ENCODE assay signal across 1 cellular context in genomic region chr13:40651866-40652587, GRCh38.
TF ChIP-seq lines count a peak whose summit lies in the region.

No MANE protein-coding gene starts in this region.

TF ChIP-seq in H1, 55 proteins besides CTCF, POLR2A, EP300 and RAD21 (continued from another document):
- no peak for TF ChIP-seq CBX8 (IDR thresholded peaks at IDR 0.05; ENCODE audit: borderline replicate concordance, low read depth, low read length)
- no peak for TF ChIP-seq POLR2AphosphoS5 (IDR thresholded peaks at IDR 0.05; ENCODE audit: low read depth, low read length)
- TF ChIP-seq ASH2L (IDR thresholded peaks at IDR 0.05; ENCODE audit: low read length), result peak; percentile 78
- TF ChIP-seq SRF (IDR thresholded peaks at IDR 0.05; ENCODE audit: low read depth, low read length), result no peak
- peak; percentile 94 for TF ChIP-seq NANOG (IDR thresholded peaks at IDR 0.05; ENCODE audit: insufficient read depth, low read depth, low read length, poor library complexity, severe bottlenecking)
- TF ChIP-seq EZH2 (IDR thresholded peaks at IDR 0.05; ENCODE audit: low read depth, low read length, severe bottlenecking), result no peak
- TF ChIP-seq YY1 (IDR thresholded peaks at IDR 0.05; ENCODE audit: low read depth, low read length), result peak; percentile 4; the same call in 1 of the 2 replicates
- TF ChIP-seq FOSL1 (IDR thresholded peaks at IDR 0.05; ENCODE audit: insufficient read depth, low read depth, low read length), result no peak
- TF ChIP-seq BRCA1 (IDR thresholded peaks at IDR 0.05; ENCODE audit: low read depth, low read length), result no peak
- TF ChIP-seq, protein P1, sequence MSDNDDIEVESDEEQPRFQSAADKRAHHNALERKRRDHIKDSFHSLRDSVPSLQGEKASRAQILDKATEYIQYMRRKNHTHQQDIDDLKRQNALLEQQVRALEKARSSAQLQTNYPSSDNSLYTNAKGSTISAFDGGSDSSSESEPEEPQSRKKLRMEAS (IDR thresholded peaks at IDR 0.05), result no peak
- TF ChIP-seq RFX5 (IDR thresholded peaks at IDR 0.05; ENCODE audit: borderline replicate concordance, low read depth, low read length), result no peak
- TF ChIP-seq TEAD4 (IDR thresholded peaks at IDR 0.05; ENCODE audit: low read depth, low read length), result peak; percentile 75
- TF ChIP-seq ATF2 (IDR thresholded peaks at IDR 0.05; ENCODE audit: low read length), result peak; percentile 91
- no peak for TF ChIP-seq CHD1 (IDR thresholded peaks at IDR 0.05; ENCODE audit: low read depth, low read length)
- TF ChIP-seq HDAC2 (IDR thresholded peaks at IDR 0.05; ENCODE audit: borderline replicate concordance in 1 of 2, low read depth in 2 of 2, low read length in 2 of 2), result no peak
- TF ChIP-seq HDAC6 (IDR thresholded peaks at IDR 0.05; ENCODE audit: low read depth, low read length), result no peak
- TF ChIP-seq JUND (IDR thresholded peaks at IDR 0.05; ENCODE audit: low read length), result no peak
- TF ChIP-seq ATF3 (IDR thresholded peaks at IDR 0.05; ENCODE audit: insufficient read depth, low read depth, low read length), result no peak
- no peak for TF ChIP-seq TBP (IDR thresholded peaks at IDR 0.05; ENCODE audit: low read depth, low read length)
- TF ChIP-seq, protein P2, sequence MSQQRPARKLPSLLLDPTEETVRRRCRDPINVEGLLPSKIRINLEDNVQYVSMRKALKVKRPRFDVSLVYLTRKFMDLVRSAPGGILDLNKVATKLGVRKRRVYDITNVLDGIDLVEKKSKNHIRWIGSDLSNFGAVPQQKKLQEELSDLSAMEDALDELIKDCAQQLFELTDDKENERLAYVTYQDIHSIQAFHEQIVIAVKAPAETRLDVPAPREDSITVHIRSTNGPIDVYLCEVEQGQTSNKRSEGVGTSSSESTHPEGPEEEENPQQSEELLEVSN (IDR thresholded peaks at IDR 0.05), result no peak
- TF ChIP-seq SIN3A (conservative IDR thresholded peaks at IDR 0.05 in 1 of 2, IDR thresholded peaks at IDR 0.05 in 1 of 2; ENCODE audit: low read depth in 1 of 2, low read length in 2 of 2), result no peak
- TF ChIP-seq KDM4A (IDR thresholded peaks at IDR 0.05; ENCODE audit: low read depth, low read length, severe bottlenecking), result no peak
- TF ChIP-seq RBBP5 (IDR thresholded peaks at IDR 0.05; ENCODE audit: borderline replicate concordance, low read depth, low read length), result no peak
- TF ChIP-seq, protein P3, sequence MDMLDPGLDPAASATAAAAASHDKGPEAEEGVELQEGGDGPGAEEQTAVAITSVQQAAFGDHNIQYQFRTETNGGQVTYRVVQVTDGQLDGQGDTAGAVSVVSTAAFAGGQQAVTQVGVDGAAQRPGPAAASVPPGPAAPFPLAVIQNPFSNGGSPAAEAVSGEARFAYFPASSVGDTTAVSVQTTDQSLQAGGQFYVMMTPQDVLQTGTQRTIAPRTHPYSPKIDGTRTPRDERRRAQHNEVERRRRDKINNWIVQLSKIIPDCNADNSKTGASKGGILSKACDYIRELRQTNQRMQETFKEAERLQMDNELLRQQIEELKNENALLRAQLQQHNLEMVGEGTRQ (IDR thresholded peaks at IDR 0.05; ENCODE audit: low read length), result no peak
- TF ChIP-seq CBX5 (IDR thresholded peaks at IDR 0.05; ENCODE audit: low read depth, low read length), result no peak
- TF ChIP-seq ZNF274 (IDR thresholded peaks at IDR 0.05; ENCODE audit: borderline replicate concordance, extremely low read depth, low read length), result no peak
- TF ChIP-seq CTBP2 (IDR thresholded peaks at IDR 0.05; ENCODE audit: borderline replicate concordance, insufficient read depth, insufficient read length, low read length), result no peak
- no peak; the same call in 1 of the 2 replicates for TF ChIP-seq MAFK (IDR thresholded peaks at IDR 0.05; ENCODE audit: low read depth, low read length)
- no peak for TF ChIP-seq POU5F1 (IDR thresholded peaks at IDR 0.05; ENCODE audit: low read depth, low read length)
- no peak for TF ChIP-seq RNF2 (IDR thresholded peaks at IDR 0.05; ENCODE audit: borderline replicate concordance, low read depth, low read length, missing control alignments, poor library complexity, severe bottlenecking)
- TF ChIP-seq, protein P4, sequence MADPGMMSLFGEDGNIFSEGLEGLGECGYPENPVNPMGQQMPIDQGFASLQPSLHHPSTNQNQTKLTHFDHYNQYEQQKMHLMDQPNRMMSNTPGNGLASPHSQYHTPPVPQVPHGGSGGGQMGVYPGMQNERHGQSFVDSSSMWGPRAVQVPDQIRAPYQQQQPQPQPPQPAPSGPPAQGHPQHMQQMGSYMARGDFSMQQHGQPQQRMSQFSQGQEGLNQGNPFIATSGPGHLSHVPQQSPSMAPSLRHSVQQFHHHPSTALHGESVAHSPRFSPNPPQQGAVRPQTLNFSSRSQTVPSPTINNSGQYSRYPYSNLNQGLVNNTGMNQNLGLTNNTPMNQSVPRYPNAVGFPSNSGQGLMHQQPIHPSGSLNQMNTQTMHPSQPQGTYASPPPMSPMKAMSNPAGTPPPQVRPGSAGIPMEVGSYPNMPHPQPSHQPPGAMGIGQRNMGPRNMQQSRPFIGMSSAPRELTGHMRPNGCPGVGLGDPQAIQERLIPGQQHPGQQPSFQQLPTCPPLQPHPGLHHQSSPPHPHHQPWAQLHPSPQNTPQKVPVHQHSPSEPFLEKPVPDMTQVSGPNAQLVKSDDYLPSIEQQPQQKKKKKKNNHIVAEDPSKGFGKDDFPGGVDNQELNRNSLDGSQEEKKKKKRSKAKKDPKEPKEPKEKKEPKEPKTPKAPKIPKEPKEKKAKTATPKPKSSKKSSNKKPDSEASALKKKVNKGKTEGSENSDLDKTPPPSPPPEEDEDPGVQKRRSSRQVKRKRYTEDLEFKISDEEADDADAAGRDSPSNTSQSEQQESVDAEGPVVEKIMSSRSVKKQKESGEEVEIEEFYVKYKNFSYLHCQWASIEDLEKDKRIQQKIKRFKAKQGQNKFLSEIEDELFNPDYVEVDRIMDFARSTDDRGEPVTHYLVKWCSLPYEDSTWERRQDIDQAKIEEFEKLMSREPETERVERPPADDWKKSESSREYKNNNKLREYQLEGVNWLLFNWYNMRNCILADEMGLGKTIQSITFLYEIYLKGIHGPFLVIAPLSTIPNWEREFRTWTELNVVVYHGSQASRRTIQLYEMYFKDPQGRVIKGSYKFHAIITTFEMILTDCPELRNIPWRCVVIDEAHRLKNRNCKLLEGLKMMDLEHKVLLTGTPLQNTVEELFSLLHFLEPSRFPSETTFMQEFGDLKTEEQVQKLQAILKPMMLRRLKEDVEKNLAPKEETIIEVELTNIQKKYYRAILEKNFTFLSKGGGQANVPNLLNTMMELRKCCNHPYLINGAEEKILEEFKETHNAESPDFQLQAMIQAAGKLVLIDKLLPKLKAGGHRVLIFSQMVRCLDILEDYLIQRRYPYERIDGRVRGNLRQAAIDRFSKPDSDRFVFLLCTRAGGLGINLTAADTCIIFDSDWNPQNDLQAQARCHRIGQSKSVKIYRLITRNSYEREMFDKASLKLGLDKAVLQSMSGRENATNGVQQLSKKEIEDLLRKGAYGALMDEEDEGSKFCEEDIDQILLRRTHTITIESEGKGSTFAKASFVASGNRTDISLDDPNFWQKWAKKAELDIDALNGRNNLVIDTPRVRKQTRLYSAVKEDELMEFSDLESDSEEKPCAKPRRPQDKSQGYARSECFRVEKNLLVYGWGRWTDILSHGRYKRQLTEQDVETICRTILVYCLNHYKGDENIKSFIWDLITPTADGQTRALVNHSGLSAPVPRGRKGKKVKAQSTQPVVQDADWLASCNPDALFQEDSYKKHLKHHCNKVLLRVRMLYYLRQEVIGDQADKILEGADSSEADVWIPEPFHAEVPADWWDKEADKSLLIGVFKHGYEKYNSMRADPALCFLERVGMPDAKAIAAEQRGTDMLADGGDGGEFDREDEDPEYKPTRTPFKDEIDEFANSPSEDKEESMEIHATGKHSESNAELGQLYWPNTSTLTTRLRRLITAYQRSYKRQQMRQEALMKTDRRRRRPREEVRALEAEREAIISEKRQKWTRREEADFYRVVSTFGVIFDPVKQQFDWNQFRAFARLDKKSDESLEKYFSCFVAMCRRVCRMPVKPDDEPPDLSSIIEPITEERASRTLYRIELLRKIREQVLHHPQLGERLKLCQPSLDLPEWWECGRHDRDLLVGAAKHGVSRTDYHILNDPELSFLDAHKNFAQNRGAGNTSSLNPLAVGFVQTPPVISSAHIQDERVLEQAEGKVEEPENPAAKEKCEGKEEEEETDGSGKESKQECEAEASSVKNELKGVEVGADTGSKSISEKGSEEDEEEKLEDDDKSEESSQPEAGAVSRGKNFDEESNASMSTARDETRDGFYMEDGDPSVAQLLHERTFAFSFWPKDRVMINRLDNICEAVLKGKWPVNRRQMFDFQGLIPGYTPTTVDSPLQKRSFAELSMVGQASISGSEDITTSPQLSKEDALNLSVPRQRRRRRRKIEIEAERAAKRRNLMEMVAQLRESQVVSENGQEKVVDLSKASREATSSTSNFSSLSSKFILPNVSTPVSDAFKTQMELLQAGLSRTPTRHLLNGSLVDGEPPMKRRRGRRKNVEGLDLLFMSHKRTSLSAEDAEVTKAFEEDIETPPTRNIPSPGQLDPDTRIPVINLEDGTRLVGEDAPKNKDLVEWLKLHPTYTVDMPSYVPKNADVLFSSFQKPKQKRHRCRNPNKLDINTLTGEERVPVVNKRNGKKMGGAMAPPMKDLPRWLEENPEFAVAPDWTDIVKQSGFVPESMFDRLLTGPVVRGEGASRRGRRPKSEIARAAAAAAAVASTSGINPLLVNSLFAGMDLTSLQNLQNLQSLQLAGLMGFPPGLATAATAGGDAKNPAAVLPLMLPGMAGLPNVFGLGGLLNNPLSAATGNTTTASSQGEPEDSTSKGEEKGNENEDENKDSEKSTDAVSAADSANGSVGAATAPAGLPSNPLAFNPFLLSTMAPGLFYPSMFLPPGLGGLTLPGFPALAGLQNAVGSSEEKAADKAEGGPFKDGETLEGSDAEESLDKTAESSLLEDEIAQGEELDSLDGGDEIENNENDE (IDR thresholded peaks at IDR 0.05; ENCODE audit: insufficient replicate concordance, low read length), result no peak
- no peak for TF ChIP-seq BCL11A (IDR thresholded peaks at IDR 0.05; ENCODE audit: low read depth in 2 of 2, low read length in 2 of 2)
- 0 out of 2 replicates have a peak, but pooled peaks have one; percentile 5 for TF ChIP-seq CREB1 (IDR thresholded peaks at IDR 0.05)
- no peak for TF ChIP-seq SP4 (IDR thresholded peaks at IDR 0.05; ENCODE audit: low read length)
- no peak for TF ChIP-seq GTF2F1 (IDR thresholded peaks at IDR 0.05; ENCODE audit: borderline replicate concordance, low read depth, low read length)
- TF ChIP-seq SUZ12 (IDR thresholded peaks at IDR 0.05; ENCODE audit: low read length), result no peak
- no peak for TF ChIP-seq SP2 (IDR thresholded peaks at IDR 0.05; ENCODE audit: low read length)
- no peak for TF ChIP-seq TAF1 (IDR thresholded peaks at IDR 0.05; ENCODE audit: low read depth, low read length)
- TF ChIP-seq SIRT6 (IDR thresholded peaks at IDR 0.05; ENCODE audit: low read length), result no peak
- no peak for TF ChIP-seq SIX5 (IDR thresholded peaks at IDR 0.05; ENCODE audit: low read depth, low read length)
- TF ChIP-seq TCF12 (IDR thresholded peaks at IDR 0.05; ENCODE audit: low read depth, low read length), result no peak
- no peak for TF ChIP-seq CEBPB (IDR thresholded peaks at IDR 0.05; ENCODE audit: low read depth, low read length)
- TF ChIP-seq SP1 (IDR thresholded peaks at IDR 0.05; ENCODE audit: low read depth, low read length), result peak; percentile 78
- no peak for TF ChIP-seq KDM5A (IDR thresholded peaks at IDR 0.05; ENCODE audit: low read length)
- no peak for TF ChIP-seq NRF1 (IDR thresholded peaks at IDR 0.05; ENCODE audit: low read depth, low read length)
- TF ChIP-seq BACH1 (IDR thresholded peaks at IDR 0.05; ENCODE audit: low read length), result no peak
- peak; percentile 72; the same call in 1 of the 2 replicates for TF ChIP-seq KDM1A (IDR thresholded peaks at IDR 0.05; ENCODE audit: borderline replicate concordance, low read length)
- no peak for TF ChIP-seq JUN (IDR thresholded peaks at IDR 0.05; ENCODE audit: low read depth, low read length)
- TF ChIP-seq GABPA (IDR thresholded peaks at IDR 0.05; ENCODE audit: borderline replicate concordance, insufficient read depth, low read length), result no peak
